27 cellular contexts compared by ENCODE assay signal in the genomic region with DNA sequence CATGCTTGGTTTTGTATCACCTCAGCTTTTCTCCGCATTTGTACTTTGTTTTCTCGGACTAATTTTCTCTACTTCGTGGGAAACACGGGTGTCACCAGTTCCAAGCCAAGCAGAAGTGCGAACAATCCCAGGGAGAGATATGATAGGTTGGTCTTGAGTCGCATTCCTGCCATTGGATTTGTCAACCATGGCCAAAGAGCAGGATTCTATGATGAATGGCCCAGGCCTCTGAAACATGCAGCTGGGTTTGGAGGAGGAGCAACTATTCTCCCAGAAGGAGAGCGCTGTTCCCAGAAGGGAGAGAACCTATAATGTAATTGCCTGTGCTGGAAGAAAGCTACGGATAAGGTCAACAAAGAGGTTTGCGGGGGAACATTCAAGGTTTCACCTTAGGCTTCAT. TPM values are rescaled to one million over a fixed set of nuclear protein-coding genes. Genes with fewer than 3 reads are reported as not detected.
DNase-seq lines count a peak whose midpoint lies in the region; ATAC-seq and TF ChIP-seq lines count a peak whose summit lies in the region.
"Had no signal": no experiment of that assay in that cellular context is flagged by ENCODE, and none has a peak within 500 bp of the region (broad histone marks: within the 10 kb centered on the region; RNA-seq: fewer than 3 reads in every experiment).

No MANE protein-coding gene starts in this region.

- no peak for ATAC-seq in GM23338
- no peak for ATAC-seq in GM18502 (IDR thresholded peaks at IDR 0.05; ENCODE audit: poor library complexity, unreplicated experiment)
- ATAC-seq: GM12878 had no signal

- H3K18ac ChIP-seq in trophoblast cell (ENCODE audit: low read length): no peak overlapping the region

- no peak overlapping the region for H3K4me3 ChIP-seq in GM23338
- no peak overlapping the region for H3K4me3 ChIP-seq in trophoblast cell (ENCODE audit: low read depth, low read length)
- H3K4me3 ChIP-seq: BLaER1, GM12878 had no signal

- H3K9me3 ChIP-seq in trophoblast cell (ENCODE audit: insufficient read depth, low read depth, low read length): peaks cover 4% of the 10 kb centered on the region
- H3K9me3 ChIP-seq: BE2C had no signal

- H2AFZ ChIP-seq in GM23338: peak overlapping the region; percentile 32; the same call in 1 of the 2 replicates
- H2AFZ ChIP-seq in trophoblast cell (ENCODE audit: insufficient read depth, low read length, poor library complexity): no peak overlapping the region

- no peak for DNase-seq in GM23338 (ENCODE audit: low spot score)
- DNase-seq in amniotic epithelial cell (ENCODE audit: low read depth): peak; percentile 8
- DNase-seq in trophoblast cell: peak; percentile 61 to 90
- DNase-seq in KG1 (lab: John Stamatoyannopoulos, UW): no peak
- DNase-seq: 8988T; ACHN; BE2C; C1 segment of cervical spinal cord; CD4-positive, alpha-beta memory T cell; CD4-positive, CD25-positive, alpha-beta regulatory T cell; CD8-positive, alpha-beta memory T cell; COR-L47; DMS 273 treated with DMSO at 0.1 percent for 48 hours; DMS153; DMS53; DMS79; DND-41; EL; GDM1 had no signal

- no peaks in the 10 kb centered on the region for H3F3A ChIP-seq in GM23338 (replicated peaks; ENCODE audit: low read depth)

- no peaks in the 10 kb centered on the region for H3K4me1 ChIP-seq in GM23338 (ENCODE audit: insufficient read depth)
- no peaks in the 10 kb centered on the region for H3K4me1 ChIP-seq in trophoblast cell (ENCODE audit: control insufficient read depth in 1 of 2, insufficient read depth in 2 of 2, low read length in 2 of 2)
- H3K4me1 ChIP-seq: BE2C, BLaER1 had no signal

- H3K27ac ChIP-seq in GM23338 (ENCODE audit: low read depth) (no peak overlapping the region), trophoblast cell (ENCODE audit: low read depth, low read length) (no peak overlapping the region)
- H3K27ac ChIP-seq: BLaER1 had no signal

- no peaks in the 10 kb centered on the region for H4K20me1 ChIP-seq in GM23338 (replicated peaks; ENCODE audit: insufficient read depth)
- H4K20me1 ChIP-seq: BLaER1 had no signal

- no peak overlapping the region for H2BK120ac ChIP-seq in trophoblast cell (ENCODE audit: insufficient read depth, low read length, poor library complexity)

- peaks cover 23% of the 10 kb centered on the region for H3K9me2 ChIP-seq in GM23338 (ENCODE audit: insufficient read depth)

- no peak overlapping the region for H2AK5ac ChIP-seq in trophoblast cell (ENCODE audit: low read length)

- no peak overlapping the region for H3K4ac ChIP-seq in trophoblast cell (ENCODE audit: low read depth, low read length)

- no peak overlapping the region for H2BK5ac ChIP-seq in trophoblast cell (ENCODE audit: low read depth, low read length, poor library complexity)

- H3K9ac ChIP-seq in trophoblast cell (ENCODE audit: low read length): no peak overlapping the region
- H3K9ac ChIP-seq: BLaER1 had no signal

- no peaks in the 10 kb centered on the region for H3K79me1 ChIP-seq in trophoblast cell (ENCODE audit: low read length)

- H3K36me3 ChIP-seq in GM23338 (ENCODE audit: insufficient read depth) (0 out of 2 replicates have a peak, but pooled peaks cover 3% of the 10 kb centered on the region), trophoblast cell (ENCODE audit: control insufficient read depth in 1 of 2, insufficient read depth in 2 of 2, low read length in 2 of 2) (no peaks in the 10 kb centered on the region)
- H3K36me3 ChIP-seq: BE2C, BLaER1 had no signal

- no peak overlapping the region for H4K91ac ChIP-seq in trophoblast cell (ENCODE audit: low read depth, low read length)

- H3K4me2 ChIP-seq in GM23338 (no peak overlapping the region), trophoblast cell (ENCODE audit: low read length) (no peak overlapping the region)
- H3K4me2 ChIP-seq: BLaER1 had no signal

- H3K27me3 Mint-ChIP-seq in GM23338 (ENCODE audit: insufficient read depth, low read depth, poor library complexity): peaks cover 6% of the 10 kb centered on the region

- H3K27ac Mint-ChIP-seq in GM23338: no peak overlapping the region
- H3K27ac Mint-ChIP-seq: CD14-positive monocyte; CD4-positive, alpha-beta memory T cell had no signal

- H3K36me3 Mint-ChIP-seq in GM23338 (ENCODE audit: low read depth): peaks cover 3% of the 10 kb centered on the region; the same call in 1 of the 3 replicates
- H3K36me3 Mint-ChIP-seq: CD14-positive monocyte; CD4-positive, alpha-beta memory T cell; CD4-positive, CD25-positive, alpha-beta regulatory T cell had no signal

- no peaks in the 10 kb centered on the region for H3K4me1 Mint-ChIP-seq in GM23338
- H3K4me1 Mint-ChIP-seq: CD4-positive, alpha-beta memory T cell; CD4-positive, CD25-positive, alpha-beta regulatory T cell; CD8-positive, alpha-beta memory T cell had no signal

- H3K14ac ChIP-seq in trophoblast cell (ENCODE audit: low read length): no peak overlapping the region

- H3K9me3 Mint-ChIP-seq in GM23338: peaks cover 6% of the 10 kb centered on the region; the same call in 2 of the 3 replicates
- H3K9me3 Mint-ChIP-seq: CD4-positive, alpha-beta memory T cell; CD8-positive, alpha-beta memory T cell had no signal

- TF ChIP-seq CTCF in GM23338 (conservative IDR thresholded peaks at IDR 0.05; ENCODE audit: low read depth in 2 of 2): no peak

- no peak overlapping the region for H3K23ac ChIP-seq in trophoblast cell (ENCODE audit: low read length)

- no CpG with 5 or more reads among the region's 9 CpGs for WGBS in trophoblast cell (ENCODE audit: extremely low coverage, insufficient coverage, insufficient read length)

- no peak overlapping the region for H3K4me3 Mint-ChIP-seq in GM23338
- H3K4me3 Mint-ChIP-seq: CD14-positive monocyte; CD4-positive, alpha-beta memory T cell; CD4-positive, CD25-positive, alpha-beta regulatory T cell; CD8-positive, alpha-beta memory T cell had no signal

- no peak overlapping the region for H4K8ac ChIP-seq in trophoblast cell (ENCODE audit: low read depth, low read length)

- H3K79me2 ChIP-seq in GM23338 (replicated peaks; ENCODE audit: insufficient read depth) (no peaks in the 10 kb centered on the region), trophoblast cell (ENCODE audit: control insufficient read depth, insufficient read depth, low read length, poor library complexity) (no peaks in the 10 kb centered on the region)

- no peak overlapping the region for H2BK12ac ChIP-seq in trophoblast cell (ENCODE audit: low read length)

- no peaks in the 10 kb centered on the region for H3K27me3 ChIP-seq in GM23338 (ENCODE audit: insufficient read depth)
- H3K27me3 ChIP-seq in trophoblast cell (ENCODE audit: insufficient read depth, low read length): no peaks in the 10 kb centered on the region
- H3K27me3 ChIP-seq: BE2C, BLaER1 had no signal

- no peak overlapping the region for H4K12ac ChIP-seq in trophoblast cell (ENCODE audit: low read depth, low read length)

TF ChIP-seq in GM23338, 12 proteins besides CTCF, POLR2A, EP300 and RAD21 (continues in another document):
- TF ChIP-seq STAT1 (IDR thresholded peaks at IDR 0.05; ENCODE audit: unreplicated experiment): no peak
- TF ChIP-seq, protein P1, sequence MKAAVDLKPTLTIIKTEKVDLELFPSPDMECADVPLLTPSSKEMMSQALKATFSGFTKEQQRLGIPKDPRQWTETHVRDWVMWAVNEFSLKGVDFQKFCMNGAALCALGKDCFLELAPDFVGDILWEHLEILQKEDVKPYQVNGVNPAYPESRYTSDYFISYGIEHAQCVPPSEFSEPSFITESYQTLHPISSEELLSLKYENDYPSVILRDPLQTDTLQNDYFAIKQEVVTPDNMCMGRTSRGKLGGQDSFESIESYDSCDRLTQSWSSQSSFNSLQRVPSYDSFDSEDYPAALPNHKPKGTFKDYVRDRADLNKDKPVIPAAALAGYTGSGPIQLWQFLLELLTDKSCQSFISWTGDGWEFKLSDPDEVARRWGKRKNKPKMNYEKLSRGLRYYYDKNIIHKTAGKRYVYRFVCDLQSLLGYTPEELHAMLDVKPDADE (IDR thresholded peaks at IDR 0.05): no peak
- no peak for TF ChIP-seq ZNF114 (CRISPR knock-in tag; IDR thresholded peaks at IDR 0.05)
- TF ChIP-seq NANOG (IDR thresholded peaks at IDR 0.05; ENCODE audit: borderline replicate concordance): no peak
- TF ChIP-seq EZH2phosphoT487 (IDR thresholded peaks at IDR 0.05; ENCODE audit: unreplicated experiment): no peak

RNA-seq across cellular contexts. Expression of a gene that starts 10.3 kb away (rescaled TPM):
- total RNA-seq in GM23338 (2014; rRNA removed; shearing (Covaris generic)): not detected in 2 replicates
- 0.15 and 0.42 TPM in 2 replicates for polyA plus RNA-seq in GM23338 (2016; fragmentation: Nextera tagmentation; extraction: Ambion mirVana)
- 0.48 and 0.79 TPM in 2 replicates for polyA plus RNA-seq in trophoblast cell (2013)
- total RNA-seq: A673; CD4-positive, alpha-beta memory T cell; CD4-positive, CD25-positive, alpha-beta regulatory T cell; CD8-positive, alpha-beta memory T cell; G401 had no signal
- polyA plus RNA-seq: AG04450; CD14-positive monocyte; CD4-positive, alpha-beta memory T cell; CD4-positive, CD25-positive, alpha-beta regulatory T cell; CD8-positive, alpha-beta memory T cell had no signal

RNA-seq across cellular contexts. Expression of a gene that starts 14.1 kb away (rescaled TPM):
- 0.56 and 0.93 TPM in 2 replicates for total RNA-seq in GM23338 (2014; rRNA removed; shearing (Covaris generic))
- polyA plus RNA-seq in GM23338 (2016; fragmentation: Nextera tagmentation; extraction: Ambion mirVana): 0.18 and 0.37 TPM in 2 replicates
- polyA plus RNA-seq in trophoblast cell (2013): 0.64 and 0.93 TPM in 2 replicates
- total RNA-seq: A673, Daoy, G401, GM12878 had no signal
- polyA plus RNA-seq: AG04450 had no signal

Comparison
In these comparisons a context has a peak if more than half of its experiments do, and no peak if none do; other contexts are left out.
1. DNase-seq: peak in amniotic epithelial cell (single experiment) and trophoblast cell (2 of 2); none in GM23338 (single experiment) and KG1 (single experiment).